ENCODE assay signal across 1 cellular context in genomic region chr20:49951160-49951559, GRCh38.
TF ChIP-seq lines count a peak whose summit lies in the region.

No MANE protein-coding gene starts in this region.

TF ChIP-seq in GM23338, 12 proteins besides CTCF, POLR2A, EP300 and RAD21 (continued from another document):
- TF ChIP-seq, protein P1, sequence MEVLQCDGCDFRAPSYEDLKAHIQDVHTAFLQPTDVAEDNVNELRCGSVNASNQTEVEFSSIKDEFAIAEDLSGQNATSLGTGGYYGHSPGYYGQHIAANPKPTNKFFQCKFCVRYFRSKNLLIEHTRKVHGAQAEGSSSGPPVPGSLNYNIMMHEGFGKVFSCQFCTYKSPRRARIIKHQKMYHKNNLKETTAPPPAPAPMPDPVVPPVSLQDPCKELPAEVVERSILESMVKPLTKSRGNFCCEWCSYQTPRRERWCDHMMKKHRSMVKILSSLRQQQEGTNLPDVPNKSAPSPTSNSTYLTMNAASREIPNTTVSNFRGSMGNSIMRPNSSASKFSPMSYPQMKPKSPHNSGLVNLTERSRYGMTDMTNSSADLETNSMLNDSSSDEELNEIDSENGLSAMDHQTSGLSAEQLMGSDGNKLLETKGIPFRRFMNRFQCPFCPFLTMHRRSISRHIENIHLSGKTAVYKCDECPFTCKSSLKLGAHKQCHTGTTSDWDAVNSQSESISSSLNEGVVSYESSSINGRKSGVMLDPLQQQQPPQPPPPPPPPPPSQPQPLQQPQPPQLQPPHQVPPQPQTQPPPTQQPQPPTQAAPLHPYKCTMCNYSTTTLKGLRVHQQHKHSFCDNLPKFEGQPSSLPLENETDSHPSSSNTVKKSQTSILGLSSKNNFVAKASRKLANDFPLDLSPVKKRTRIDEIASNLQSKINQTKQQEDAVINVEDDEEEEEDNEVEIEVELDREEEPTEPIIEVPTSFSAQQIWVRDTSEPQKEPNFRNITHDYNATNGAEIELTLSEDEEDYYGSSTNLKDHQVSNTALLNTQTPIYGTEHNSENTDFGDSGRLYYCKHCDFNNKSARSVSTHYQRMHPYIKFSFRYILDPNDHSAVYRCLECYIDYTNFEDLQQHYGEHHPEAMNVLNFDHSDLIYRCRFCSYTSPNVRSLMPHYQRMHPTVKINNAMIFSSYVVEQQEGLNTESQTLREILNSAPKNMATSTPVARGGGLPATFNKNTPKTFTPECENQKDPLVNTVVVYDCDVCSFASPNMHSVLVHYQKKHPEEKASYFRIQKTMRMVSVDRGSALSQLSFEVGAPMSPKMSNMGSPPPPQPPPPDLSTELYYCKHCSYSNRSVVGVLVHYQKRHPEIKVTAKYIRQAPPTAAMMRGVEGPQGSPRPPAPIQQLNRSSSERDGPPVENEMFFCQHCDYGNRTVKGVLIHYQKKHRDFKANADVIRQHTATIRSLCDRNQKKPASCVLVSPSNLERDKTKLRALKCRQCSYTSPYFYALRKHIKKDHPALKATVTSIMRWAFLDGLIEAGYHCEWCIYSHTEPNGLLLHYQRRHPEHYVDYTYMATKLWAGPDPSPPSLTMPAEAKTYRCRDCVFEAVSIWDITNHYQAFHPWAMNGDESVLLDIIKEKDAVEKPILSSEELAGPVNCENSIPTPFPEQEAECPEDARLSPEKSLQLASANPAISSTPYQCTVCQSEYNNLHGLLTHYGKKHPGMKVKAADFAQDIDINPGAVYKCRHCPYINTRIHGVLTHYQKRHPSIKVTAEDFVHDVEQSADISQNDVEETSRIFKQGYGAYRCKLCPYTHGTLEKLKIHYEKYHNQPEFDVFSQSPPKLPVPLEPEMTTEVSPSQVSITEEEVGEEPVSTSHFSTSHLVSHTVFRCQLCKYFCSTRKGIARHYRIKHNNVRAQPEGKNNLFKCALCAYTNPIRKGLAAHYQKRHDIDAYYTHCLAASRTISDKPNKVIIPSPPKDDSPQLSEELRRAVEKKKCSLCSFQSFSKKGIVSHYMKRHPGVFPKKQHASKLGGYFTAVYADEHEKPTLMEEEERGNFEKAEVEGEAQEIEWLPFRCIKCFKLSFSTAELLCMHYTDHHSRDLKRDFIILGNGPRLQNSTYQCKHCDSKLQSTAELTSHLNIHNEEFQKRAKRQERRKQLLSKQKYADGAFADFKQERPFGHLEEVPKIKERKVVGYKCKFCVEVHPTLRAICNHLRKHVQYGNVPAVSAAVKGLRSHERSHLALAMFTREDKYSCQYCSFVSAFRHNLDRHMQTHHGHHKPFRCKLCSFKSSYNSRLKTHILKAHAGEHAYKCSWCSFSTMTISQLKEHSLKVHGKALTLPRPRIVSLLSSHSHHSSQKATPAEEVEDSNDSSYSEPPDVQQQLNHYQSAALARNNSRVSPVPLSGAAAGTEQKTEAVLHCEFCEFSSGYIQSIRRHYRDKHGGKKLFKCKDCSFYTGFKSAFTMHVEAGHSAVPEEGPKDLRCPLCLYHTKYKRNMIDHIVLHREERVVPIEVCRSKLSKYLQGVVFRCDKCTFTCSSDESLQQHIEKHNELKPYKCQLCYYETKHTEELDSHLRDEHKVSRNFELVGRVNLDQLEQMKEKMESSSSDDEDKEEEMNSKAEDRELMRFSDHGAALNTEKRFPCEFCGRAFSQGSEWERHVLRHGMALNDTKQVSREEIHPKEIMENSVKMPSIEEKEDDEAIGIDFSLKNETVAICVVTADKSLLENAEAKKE (CRISPR knock-in tag; IDR thresholded peaks at IDR 0.05) = no peak
- TF ChIP-seq CREB1 (CRISPR knock-in tag; IDR thresholded peaks at IDR 0.05; ENCODE audit: low read depth) = no peak
- TF ChIP-seq ETS1 (IDR thresholded peaks at IDR 0.05) = no peak
- TF ChIP-seq ZNF114 (CRISPR knock-in tag; IDR thresholded peaks at IDR 0.05) = no peak
- no peak for TF ChIP-seq REST (IDR thresholded peaks at IDR 0.05; ENCODE audit: unreplicated experiment)
- no peak for TF ChIP-seq JUNB (IDR thresholded peaks at IDR 0.05; ENCODE audit: unreplicated experiment)
- TF ChIP-seq EZH2 (IDR thresholded peaks at IDR 0.05; ENCODE audit: low read depth, unreplicated experiment) = no peak
- TF ChIP-seq ZNF331 (CRISPR knock-in tag; IDR thresholded peaks at IDR 0.05; ENCODE audit: low read depth) = no peak
